Comparison of ENCODE assay signal across 28 cellular contexts in the genomic region with DNA sequence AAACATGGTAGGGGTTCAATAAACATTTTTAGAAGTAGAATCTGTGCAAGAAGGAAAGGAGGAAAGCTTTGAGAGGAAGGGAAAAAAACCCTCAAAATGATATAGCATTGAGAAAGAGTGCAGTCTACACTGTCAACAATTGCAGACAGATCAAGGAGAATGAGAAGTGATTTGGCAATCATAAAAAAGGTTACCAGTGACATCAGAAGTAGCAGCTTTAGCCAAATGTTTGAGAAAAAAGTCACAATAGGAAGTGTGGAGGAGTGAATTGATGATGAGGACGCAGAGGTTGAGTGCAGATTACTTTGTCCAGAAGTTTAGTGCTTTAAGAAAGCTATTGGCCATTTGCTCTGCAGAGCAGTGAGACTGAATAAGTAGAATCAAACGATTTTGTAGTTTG.
DNase-seq lines count a peak whose midpoint lies in the region; ATAC-seq and TF ChIP-seq lines count a peak whose summit lies in the region.
"Had no signal": no experiment of that assay in that cellular context is flagged by ENCODE, and none has a peak within 500 bp of the region (broad histone marks: within the 10 kb centered on the region; RNA-seq: fewer than 3 reads in every experiment).

No MANE protein-coding gene starts in this region.

- DNase-seq in AG10803 (ENCODE audit: low read depth) (peak; percentile 30), NB4 (ENCODE audit: low read depth) (peak; percentile 44), choroid plexus epithelial cell (ENCODE audit: low read depth) (peak; percentile 59), iris pigment epithelial cell (ENCODE audit: low read depth) (peak; percentile 79), CD14-positive monocyte (ENCODE audit: low spot score) (no peak), lower leg skin (ENCODE audit: low spot score in 2 of 2) (no peak)
- DNase-seq in activated CD8-positive, alpha-beta memory T cell treated with anti-CD3 and anti-CD28 coated beads, Interleukin-2, amount 10 ng/mL, durations not matched to agents 7 days and 5 days, result no peak
- DNase-seq: activated CD4-positive, alpha-beta T cell treated with anti-CD3 and anti-CD28 coated beads for 36 hours; activated T-cell treated with anti-CD3 and anti-CD28 coated beads, Interleukin-2, amount 50 U/mL, for 48 hours; brain microvascular endothelial cell; DMS153; effector CD8-positive, alpha-beta T cell; H9; hippocampal formation; immature natural killer cell; NCI-H1417 treated with DMSO at 0.1 percent for 48 hours; NCI-H2081 treated with DMSO at 0.1 percent for 48 hours; NCI-H345; NCI-H82; psoas muscle; RPMI8226; SK-N-SH; uterus had no signal

- no peaks in the 10 kb centered on the region for H3K4me1 Mint-ChIP-seq in CD14-positive monocyte
- no peaks in the 10 kb centered on the region for H3K4me1 Mint-ChIP-seq in activated CD8-positive, alpha-beta memory T cell treated with anti-CD3 and anti-CD28 coated beads, Interleukin-2, amount 10 ng/mL, durations not matched to agents 7 days and 5 days
- H3K4me1 Mint-ChIP-seq: activated CD4-positive, alpha-beta T cell treated with anti-CD3 and anti-CD28 coated beads for 36 hours; B cell; immature natural killer cell had no signal

- TF ChIP-seq CTCF in AG10803 (conservative IDR thresholded peaks at IDR 0.05; ENCODE audit: low read length), result no peak
- TF ChIP-seq CTCF in NB4 (IDR thresholded peaks at IDR 0.05; ENCODE audit: low read depth, low read length), result no peak
- no peak for TF ChIP-seq CTCF in choroid plexus epithelial cell (conservative IDR thresholded peaks at IDR 0.05; ENCODE audit: low read depth, low read length)
- no peak for TF ChIP-seq CTCF in CD14-positive monocyte (IDR thresholded peaks at IDR 0.05)
- TF ChIP-seq CTCF in lower leg skin (IDR thresholded peaks at IDR 0.05), result no peak

- 29 to 30% methylated on average over 2 of the region's 2 CpGs for WGBS in lower leg skin, 2 donors

- H3K4me3 ChIP-seq in AG10803 (ENCODE audit: low read length) (no peak overlapping the region), NB4 (ENCODE audit: low read depth, low read length) (no peak overlapping the region), choroid plexus epithelial cell (ENCODE audit: low read depth, low read length) (no peak overlapping the region), lower leg skin (ENCODE audit: low read depth, poor library complexity, severe bottlenecking) (no peak overlapping the region)
- H3K4me3 ChIP-seq: gastroesophageal sphincter, psoas muscle, uterus had no signal

- peaks cover 0 to 3% (median 0%) of the 10 kb centered on the region in 7 donors for H3K9me3 Mint-ChIP-seq in CD14-positive monocyte
- no peaks in the 10 kb centered on the region for H3K9me3 Mint-ChIP-seq in activated CD8-positive, alpha-beta memory T cell treated with anti-CD3 and anti-CD28 coated beads, Interleukin-2, amount 10 ng/mL, durations not matched to agents 7 days and 5 days (ENCODE audit: low read depth)
- H3K9me3 Mint-ChIP-seq: H9; stimulated activated naive CD8-positive, alpha-beta T cell treated with anti-CD3 and anti-CD28 coated beads, Interleukin-15, Interleukin-2, amounts not matched to agents 100 ng/mL and 50 ng/mL, for 24 hours; T-helper 1 cell treated with Interleukin-12 subunit alpha and Interleukin-12 subunit beta and Interleukin-4 antibody, amounts not matched to agents 30 μg/mL and 1 μg/mL, for 36 hours had no signal

- no peak overlapping the region for H3K27ac Mint-ChIP-seq in CD14-positive monocyte
- no peak overlapping the region for H3K27ac Mint-ChIP-seq in activated CD8-positive, alpha-beta memory T cell treated with anti-CD3 and anti-CD28 coated beads, Interleukin-2, amount 10 ng/mL, durations not matched to agents 7 days and 5 days
- H3K27ac Mint-ChIP-seq: activated CD4-positive, alpha-beta T cell treated with anti-CD3 and anti-CD28 coated beads for 36 hours; B cell; H9; immature natural killer cell; stimulated activated naive CD8-positive, alpha-beta T cell treated with anti-CD3 and anti-CD28 coated beads, Interleukin-15, Interleukin-2, amounts not matched to agents 100 ng/mL and 50 ng/mL, for 24 hours; T-helper 1 cell treated with Interleukin-12 subunit alpha and Interleukin-12 subunit beta and Interleukin-4 antibody, amounts not matched to agents 30 μg/mL and 1 μg/mL, for 36 hours had no signal

- no peak for ATAC-seq in GM18909 (IDR thresholded peaks at IDR 0.05; ENCODE audit: poor library complexity, unreplicated experiment)
- no peak for ATAC-seq in activated CD8-positive, alpha-beta memory T cell treated with anti-CD3 and anti-CD28 coated beads, Interleukin-2, amount 10 ng/mL, durations not matched to agents 7 days and 5 days
- ATAC-seq: activated CD4-positive, alpha-beta T cell treated with anti-CD3 and anti-CD28 coated beads for 36 hours; gastroesophageal sphincter; psoas muscle had no signal

- H3K27me3 Mint-ChIP-seq in CD14-positive monocyte (ENCODE audit: low read depth in 3 of 3), result peaks cover 0 to 1% (median 0%) of the 10 kb centered on the region in 3 donors
- H3K27me3 Mint-ChIP-seq in activated CD8-positive, alpha-beta memory T cell treated with anti-CD3 and anti-CD28 coated beads, Interleukin-2, amount 10 ng/mL, durations not matched to agents 7 days and 5 days, result no peaks in the 10 kb centered on the region
- H3K27me3 Mint-ChIP-seq: activated CD4-positive, alpha-beta T cell treated with anti-CD3 and anti-CD28 coated beads for 36 hours; B cell; stimulated activated naive CD8-positive, alpha-beta T cell treated with anti-CD3 and anti-CD28 coated beads, Interleukin-15, Interleukin-2, amounts not matched to agents 100 ng/mL and 50 ng/mL, for 24 hours had no signal

- H3K4me3 Mint-ChIP-seq in CD14-positive monocyte, result no peak overlapping the region
- no peak overlapping the region for H3K4me3 Mint-ChIP-seq in activated CD8-positive, alpha-beta memory T cell treated with anti-CD3 and anti-CD28 coated beads, Interleukin-2, amount 10 ng/mL, durations not matched to agents 7 days and 5 days
- H3K4me3 Mint-ChIP-seq: activated CD4-positive, alpha-beta T cell treated with anti-CD3 and anti-CD28 coated beads for 36 hours; B cell; H9; immature natural killer cell; stimulated activated naive CD8-positive, alpha-beta T cell treated with anti-CD3 and anti-CD28 coated beads, Interleukin-15, Interleukin-2, amounts not matched to agents 100 ng/mL and 50 ng/mL, for 24 hours; T-helper 1 cell treated with Interleukin-12 subunit alpha and Interleukin-12 subunit beta and Interleukin-4 antibody, amounts not matched to agents 30 μg/mL and 1 μg/mL, for 36 hours had no signal

- TF ChIP-seq POLR2A in NB4 (IDR thresholded peaks at IDR 0.05; ENCODE audit: extremely low read depth, insufficient read length), result no peak
- TF ChIP-seq POLR2A in lower leg skin (IDR thresholded peaks at IDR 0.05), result no peak

- H3K36me3 Mint-ChIP-seq in CD14-positive monocyte, result no peaks in the 10 kb centered on the region
- H3K36me3 Mint-ChIP-seq in activated CD8-positive, alpha-beta memory T cell treated with anti-CD3 and anti-CD28 coated beads, Interleukin-2, amount 10 ng/mL, durations not matched to agents 7 days and 5 days, result no peaks in the 10 kb centered on the region
- H3K36me3 Mint-ChIP-seq: immature natural killer cell had no signal

- intact Hi-C loops in CD14-positive monocyte (cut with micrococcal nuclease) (no loop called here), lower leg skin (cut with DNase I; ENCODE audit: low total_unique reads) (loop anchor here (10.0 kb wide), 1 partner anchor 156 kb away; a partner anchor contains a TSS)

- CTCF ChIA-PET in activated CD8-positive, alpha-beta memory T cell treated with anti-CD3 and anti-CD28 coated beads, Interleukin-2, amount 10 ng/mL, durations not matched to agents 7 days and 5 days (lab: Charles Lee), result no interaction called here

Comparison
In these comparisons a context has a peak if more than half of its experiments do, and no peak if none do; other contexts are left out.
1. DNase-seq: peak in AG10803 (single experiment), NB4 (single experiment), choroid plexus epithelial cell (single experiment) and iris pigment epithelial cell (single experiment); none in CD14-positive monocyte (single experiment), lower leg skin (0 of 2) and activated CD8-positive, alpha-beta memory T cell treated with anti-CD3 and anti-CD28 coated beads, Interleukin-2, amount 10 ng/mL, durations not matched to agents 7 days and 5 days (single experiment).